ENCODE assay signal across 1 cellular context in the genomic region with DNA sequence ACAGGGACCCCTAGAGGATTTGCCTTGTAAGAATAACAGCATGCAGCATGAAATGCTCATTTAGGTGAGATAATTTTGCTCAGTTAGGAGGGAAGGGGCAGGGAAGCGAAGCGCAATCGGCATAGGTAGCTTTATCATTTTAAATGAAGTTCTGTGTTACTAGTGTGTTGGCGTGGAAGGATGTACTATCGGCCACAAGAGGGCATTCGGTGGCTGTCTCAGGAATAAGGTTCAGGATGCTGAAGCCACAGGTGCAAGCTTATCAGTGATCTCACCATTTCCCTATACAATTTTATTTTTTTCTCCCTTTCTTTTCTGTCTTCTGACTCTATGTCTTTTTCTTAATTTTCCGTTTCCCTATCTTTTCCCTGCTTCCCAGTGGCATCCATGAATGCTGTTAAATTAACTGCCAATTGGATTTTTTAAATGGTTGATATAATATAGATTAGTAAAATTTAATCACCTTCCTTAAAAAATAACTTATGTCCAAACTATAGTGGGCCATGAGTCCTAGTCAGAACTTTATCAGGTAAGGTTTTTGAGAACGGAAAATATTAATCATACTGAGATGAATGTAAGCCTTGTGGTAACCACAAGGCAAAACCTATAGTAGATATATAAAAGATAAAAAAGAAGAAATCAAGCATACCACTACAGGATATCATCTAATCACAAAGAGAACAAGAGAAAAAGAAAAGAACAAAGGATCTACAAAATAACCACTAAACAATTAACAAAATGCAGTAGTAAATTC.
TF ChIP-seq lines count a peak whose summit lies in the region.

No MANE protein-coding gene starts in this region.

TF ChIP-seq in GM23338, 12 proteins besides CTCF, POLR2A, EP300 and RAD21 (continued from another document):
- TF ChIP-seq, protein P1, sequence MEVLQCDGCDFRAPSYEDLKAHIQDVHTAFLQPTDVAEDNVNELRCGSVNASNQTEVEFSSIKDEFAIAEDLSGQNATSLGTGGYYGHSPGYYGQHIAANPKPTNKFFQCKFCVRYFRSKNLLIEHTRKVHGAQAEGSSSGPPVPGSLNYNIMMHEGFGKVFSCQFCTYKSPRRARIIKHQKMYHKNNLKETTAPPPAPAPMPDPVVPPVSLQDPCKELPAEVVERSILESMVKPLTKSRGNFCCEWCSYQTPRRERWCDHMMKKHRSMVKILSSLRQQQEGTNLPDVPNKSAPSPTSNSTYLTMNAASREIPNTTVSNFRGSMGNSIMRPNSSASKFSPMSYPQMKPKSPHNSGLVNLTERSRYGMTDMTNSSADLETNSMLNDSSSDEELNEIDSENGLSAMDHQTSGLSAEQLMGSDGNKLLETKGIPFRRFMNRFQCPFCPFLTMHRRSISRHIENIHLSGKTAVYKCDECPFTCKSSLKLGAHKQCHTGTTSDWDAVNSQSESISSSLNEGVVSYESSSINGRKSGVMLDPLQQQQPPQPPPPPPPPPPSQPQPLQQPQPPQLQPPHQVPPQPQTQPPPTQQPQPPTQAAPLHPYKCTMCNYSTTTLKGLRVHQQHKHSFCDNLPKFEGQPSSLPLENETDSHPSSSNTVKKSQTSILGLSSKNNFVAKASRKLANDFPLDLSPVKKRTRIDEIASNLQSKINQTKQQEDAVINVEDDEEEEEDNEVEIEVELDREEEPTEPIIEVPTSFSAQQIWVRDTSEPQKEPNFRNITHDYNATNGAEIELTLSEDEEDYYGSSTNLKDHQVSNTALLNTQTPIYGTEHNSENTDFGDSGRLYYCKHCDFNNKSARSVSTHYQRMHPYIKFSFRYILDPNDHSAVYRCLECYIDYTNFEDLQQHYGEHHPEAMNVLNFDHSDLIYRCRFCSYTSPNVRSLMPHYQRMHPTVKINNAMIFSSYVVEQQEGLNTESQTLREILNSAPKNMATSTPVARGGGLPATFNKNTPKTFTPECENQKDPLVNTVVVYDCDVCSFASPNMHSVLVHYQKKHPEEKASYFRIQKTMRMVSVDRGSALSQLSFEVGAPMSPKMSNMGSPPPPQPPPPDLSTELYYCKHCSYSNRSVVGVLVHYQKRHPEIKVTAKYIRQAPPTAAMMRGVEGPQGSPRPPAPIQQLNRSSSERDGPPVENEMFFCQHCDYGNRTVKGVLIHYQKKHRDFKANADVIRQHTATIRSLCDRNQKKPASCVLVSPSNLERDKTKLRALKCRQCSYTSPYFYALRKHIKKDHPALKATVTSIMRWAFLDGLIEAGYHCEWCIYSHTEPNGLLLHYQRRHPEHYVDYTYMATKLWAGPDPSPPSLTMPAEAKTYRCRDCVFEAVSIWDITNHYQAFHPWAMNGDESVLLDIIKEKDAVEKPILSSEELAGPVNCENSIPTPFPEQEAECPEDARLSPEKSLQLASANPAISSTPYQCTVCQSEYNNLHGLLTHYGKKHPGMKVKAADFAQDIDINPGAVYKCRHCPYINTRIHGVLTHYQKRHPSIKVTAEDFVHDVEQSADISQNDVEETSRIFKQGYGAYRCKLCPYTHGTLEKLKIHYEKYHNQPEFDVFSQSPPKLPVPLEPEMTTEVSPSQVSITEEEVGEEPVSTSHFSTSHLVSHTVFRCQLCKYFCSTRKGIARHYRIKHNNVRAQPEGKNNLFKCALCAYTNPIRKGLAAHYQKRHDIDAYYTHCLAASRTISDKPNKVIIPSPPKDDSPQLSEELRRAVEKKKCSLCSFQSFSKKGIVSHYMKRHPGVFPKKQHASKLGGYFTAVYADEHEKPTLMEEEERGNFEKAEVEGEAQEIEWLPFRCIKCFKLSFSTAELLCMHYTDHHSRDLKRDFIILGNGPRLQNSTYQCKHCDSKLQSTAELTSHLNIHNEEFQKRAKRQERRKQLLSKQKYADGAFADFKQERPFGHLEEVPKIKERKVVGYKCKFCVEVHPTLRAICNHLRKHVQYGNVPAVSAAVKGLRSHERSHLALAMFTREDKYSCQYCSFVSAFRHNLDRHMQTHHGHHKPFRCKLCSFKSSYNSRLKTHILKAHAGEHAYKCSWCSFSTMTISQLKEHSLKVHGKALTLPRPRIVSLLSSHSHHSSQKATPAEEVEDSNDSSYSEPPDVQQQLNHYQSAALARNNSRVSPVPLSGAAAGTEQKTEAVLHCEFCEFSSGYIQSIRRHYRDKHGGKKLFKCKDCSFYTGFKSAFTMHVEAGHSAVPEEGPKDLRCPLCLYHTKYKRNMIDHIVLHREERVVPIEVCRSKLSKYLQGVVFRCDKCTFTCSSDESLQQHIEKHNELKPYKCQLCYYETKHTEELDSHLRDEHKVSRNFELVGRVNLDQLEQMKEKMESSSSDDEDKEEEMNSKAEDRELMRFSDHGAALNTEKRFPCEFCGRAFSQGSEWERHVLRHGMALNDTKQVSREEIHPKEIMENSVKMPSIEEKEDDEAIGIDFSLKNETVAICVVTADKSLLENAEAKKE (CRISPR knock-in tag; IDR thresholded peaks at IDR 0.05): no peak
- TF ChIP-seq ZNF114 (CRISPR knock-in tag; IDR thresholded peaks at IDR 0.05) (no peak), JUNB (IDR thresholded peaks at IDR 0.05; ENCODE audit: unreplicated experiment) (no peak), CREB1 (CRISPR knock-in tag; IDR thresholded peaks at IDR 0.05; ENCODE audit: low read depth) (no peak), EZH2 (IDR thresholded peaks at IDR 0.05; ENCODE audit: low read depth, unreplicated experiment) (no peak), NANOG (IDR thresholded peaks at IDR 0.05; ENCODE audit: borderline replicate concordance) (no peak), STAT1 (IDR thresholded peaks at IDR 0.05; ENCODE audit: unreplicated experiment) (no peak), POLR2AphosphoS5 (IDR thresholded peaks at IDR 0.05; ENCODE audit: low read depth) (no peak), ZNF331 (CRISPR knock-in tag; IDR thresholded peaks at IDR 0.05; ENCODE audit: low read depth) (no peak)
- TF ChIP-seq, protein P2, sequence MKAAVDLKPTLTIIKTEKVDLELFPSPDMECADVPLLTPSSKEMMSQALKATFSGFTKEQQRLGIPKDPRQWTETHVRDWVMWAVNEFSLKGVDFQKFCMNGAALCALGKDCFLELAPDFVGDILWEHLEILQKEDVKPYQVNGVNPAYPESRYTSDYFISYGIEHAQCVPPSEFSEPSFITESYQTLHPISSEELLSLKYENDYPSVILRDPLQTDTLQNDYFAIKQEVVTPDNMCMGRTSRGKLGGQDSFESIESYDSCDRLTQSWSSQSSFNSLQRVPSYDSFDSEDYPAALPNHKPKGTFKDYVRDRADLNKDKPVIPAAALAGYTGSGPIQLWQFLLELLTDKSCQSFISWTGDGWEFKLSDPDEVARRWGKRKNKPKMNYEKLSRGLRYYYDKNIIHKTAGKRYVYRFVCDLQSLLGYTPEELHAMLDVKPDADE (IDR thresholded peaks at IDR 0.05): no peak
- TF ChIP-seq, protein P3, sequence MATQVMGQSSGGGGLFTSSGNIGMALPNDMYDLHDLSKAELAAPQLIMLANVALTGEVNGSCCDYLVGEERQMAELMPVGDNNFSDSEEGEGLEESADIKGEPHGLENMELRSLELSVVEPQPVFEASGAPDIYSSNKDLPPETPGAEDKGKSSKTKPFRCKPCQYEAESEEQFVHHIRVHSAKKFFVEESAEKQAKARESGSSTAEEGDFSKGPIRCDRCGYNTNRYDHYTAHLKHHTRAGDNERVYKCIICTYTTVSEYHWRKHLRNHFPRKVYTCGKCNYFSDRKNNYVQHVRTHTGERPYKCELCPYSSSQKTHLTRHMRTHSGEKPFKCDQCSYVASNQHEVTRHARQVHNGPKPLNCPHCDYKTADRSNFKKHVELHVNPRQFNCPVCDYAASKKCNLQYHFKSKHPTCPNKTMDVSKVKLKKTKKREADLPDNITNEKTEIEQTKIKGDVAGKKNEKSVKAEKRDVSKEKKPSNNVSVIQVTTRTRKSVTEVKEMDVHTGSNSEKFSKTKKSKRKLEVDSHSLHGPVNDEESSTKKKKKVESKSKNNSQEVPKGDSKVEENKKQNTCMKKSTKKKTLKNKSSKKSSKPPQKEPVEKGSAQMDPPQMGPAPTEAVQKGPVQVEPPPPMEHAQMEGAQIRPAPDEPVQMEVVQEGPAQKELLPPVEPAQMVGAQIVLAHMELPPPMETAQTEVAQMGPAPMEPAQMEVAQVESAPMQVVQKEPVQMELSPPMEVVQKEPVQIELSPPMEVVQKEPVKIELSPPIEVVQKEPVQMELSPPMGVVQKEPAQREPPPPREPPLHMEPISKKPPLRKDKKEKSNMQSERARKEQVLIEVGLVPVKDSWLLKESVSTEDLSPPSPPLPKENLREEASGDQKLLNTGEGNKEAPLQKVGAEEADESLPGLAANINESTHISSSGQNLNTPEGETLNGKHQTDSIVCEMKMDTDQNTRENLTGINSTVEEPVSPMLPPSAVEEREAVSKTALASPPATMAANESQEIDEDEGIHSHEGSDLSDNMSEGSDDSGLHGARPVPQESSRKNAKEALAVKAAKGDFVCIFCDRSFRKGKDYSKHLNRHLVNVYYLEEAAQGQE (IDR thresholded peaks at IDR 0.05; ENCODE audit: unreplicated experiment): no peak
TF ChIP-seq in GM23338: peak in this region for 0.
